ENCODE assay signal across 8 cellular contexts in genomic region chr7:516606-517456, GRCh38. TPM values are rescaled to one million over a fixed set of nuclear protein-coding genes. Genes with fewer than 3 reads are reported as not detected.
DNase-seq lines count a peak whose midpoint lies in the region; ATAC-seq and TF ChIP-seq lines count a peak whose summit lies in the region.

No MANE protein-coding gene starts in this region.

- CTCF ChIA-PET in activated naive CD4-positive, alpha-beta T cell treated with anti-CD3 and anti-CD28 coated beads, Interleukin-2, amount 10 ng/mL, durations not matched to agents 7 days and 5 days (lab: Charles Lee): no interaction called here

- peak overlapping the region; percentile 73 for H3K4me3 Mint-ChIP-seq in activated naive CD4-positive, alpha-beta T cell treated with anti-CD3 and anti-CD28 coated beads, Interleukin-2, amount 50 U/mL, for 24 hours
- H3K4me3 Mint-ChIP-seq in activated naive CD4-positive, alpha-beta T cell treated with anti-CD3 and anti-CD28 coated beads, Interleukin-2, amount 10 ng/mL, durations not matched to agents 7 days and 5 days: no peak overlapping the region
- peak overlapping the region; percentile 61 to 80 (median 74) for H3K4me3 Mint-ChIP-seq in brain

- peaks cover 4% of the 10 kb centered on the region for H3K36me3 Mint-ChIP-seq in activated naive CD4-positive, alpha-beta T cell treated with anti-CD3 and anti-CD28 coated beads, Interleukin-2, amount 50 U/mL, for 24 hours
- no peaks in the 10 kb centered on the region for H3K36me3 Mint-ChIP-seq in activated naive CD4-positive, alpha-beta T cell treated with anti-CD3 and anti-CD28 coated beads, Interleukin-2, amount 10 ng/mL, durations not matched to agents 7 days and 5 days
- no peaks in the 10 kb centered on the region for H3K36me3 Mint-ChIP-seq in brain

- no peak for TF ChIP-seq CTCF in brain (conservative IDR thresholded peaks at IDR 0.05)

- no peak for DNase-seq in activated naive CD4-positive, alpha-beta T cell treated with anti-CD3 and anti-CD28 coated beads, Interleukin-2, amount 10 ng/mL, durations not matched to agents 7 days and 5 days
- DNase-seq in kidney tubule cell (ENCODE audit: low spot score) (peak; percentile 83), stromal cell of bone marrow (ENCODE audit: low read depth) (peak; percentile 78), SK-N-DZ (ENCODE audit: low spot score) (no peak), SHP77 (lab: John Stamatoyannopoulos, UW) (no peak)

- H3K4me1 Mint-ChIP-seq in activated naive CD4-positive, alpha-beta T cell treated with anti-CD3 and anti-CD28 coated beads, Interleukin-2, amount 50 U/mL, for 24 hours: peaks cover 18% of the 10 kb centered on the region
- H3K4me1 Mint-ChIP-seq in activated naive CD4-positive, alpha-beta T cell treated with anti-CD3 and anti-CD28 coated beads, Interleukin-2, amount 10 ng/mL, durations not matched to agents 7 days and 5 days: peaks cover 13% of the 10 kb centered on the region
- H3K4me1 Mint-ChIP-seq in brain: peaks cover 41% of the 10 kb centered on the region

- H3K27me3 Mint-ChIP-seq in activated naive CD4-positive, alpha-beta T cell treated with anti-CD3 and anti-CD28 coated beads, Interleukin-2, amount 50 U/mL, for 24 hours: peaks cover 18% of the 10 kb centered on the region
- peaks cover 73% of the 10 kb centered on the region for H3K27me3 Mint-ChIP-seq in activated naive CD4-positive, alpha-beta T cell treated with anti-CD3 and anti-CD28 coated beads, Interleukin-2, amount 10 ng/mL, durations not matched to agents 7 days and 5 days
- H3K27me3 Mint-ChIP-seq in brain: peaks cover 68% of the 10 kb centered on the region

- no peak for ATAC-seq in HG03045 (IDR thresholded peaks at IDR 0.05; ENCODE audit: unreplicated experiment)

- no peaks in the 10 kb centered on the region for H3K9me3 Mint-ChIP-seq in activated naive CD4-positive, alpha-beta T cell treated with anti-CD3 and anti-CD28 coated beads, Interleukin-2, amount 50 U/mL, for 24 hours
- H3K9me3 Mint-ChIP-seq in activated naive CD4-positive, alpha-beta T cell treated with anti-CD3 and anti-CD28 coated beads, Interleukin-2, amount 10 ng/mL, durations not matched to agents 7 days and 5 days: no peaks in the 10 kb centered on the region
- no peaks in the 10 kb centered on the region for H3K9me3 Mint-ChIP-seq in brain

- no peak overlapping the region for H3K27ac Mint-ChIP-seq in activated naive CD4-positive, alpha-beta T cell treated with anti-CD3 and anti-CD28 coated beads, Interleukin-2, amount 50 U/mL, for 24 hours
- no peak overlapping the region for H3K27ac Mint-ChIP-seq in activated naive CD4-positive, alpha-beta T cell treated with anti-CD3 and anti-CD28 coated beads, Interleukin-2, amount 10 ng/mL, durations not matched to agents 7 days and 5 days
- H3K27ac Mint-ChIP-seq in brain: peak overlapping the region in 1 of 5 experiments; percentile 34

RNA-seq across cellular contexts. Expression of gene PDGFA, which starts 2.8 kb away (rescaled TPM):
- 10.6 TPM for polyA plus RNA-seq in brain (ENCODE audit: insufficient read depth, low read depth, low replicate concordance)
- not detected in 2 replicates for polyA plus RNA-seq in SK-N-DZ (2014; cell fraction: cytosol; rRNA removed)
- polyA plus RNA-seq in SK-N-DZ (2014; cell fraction: nucleus; rRNA removed): 0.67 TPM in 1 of 2 replicates, not detected in the other

Comparison
In these comparisons a context has a peak if more than half of its experiments do, and no peak if none do; other contexts are left out.
1. DNase-seq: peak in kidney tubule cell (single experiment) and stromal cell of bone marrow (single experiment); none in activated naive CD4-positive, alpha-beta T cell treated with anti-CD3 and anti-CD28 coated beads, Interleukin-2, amount 10 ng/mL, durations not matched to agents 7 days and 5 days (single experiment), SK-N-DZ (single experiment) and SHP77 (0 of 2).